8 cellular contexts compared by ENCODE assay signal in the genomic region with DNA sequence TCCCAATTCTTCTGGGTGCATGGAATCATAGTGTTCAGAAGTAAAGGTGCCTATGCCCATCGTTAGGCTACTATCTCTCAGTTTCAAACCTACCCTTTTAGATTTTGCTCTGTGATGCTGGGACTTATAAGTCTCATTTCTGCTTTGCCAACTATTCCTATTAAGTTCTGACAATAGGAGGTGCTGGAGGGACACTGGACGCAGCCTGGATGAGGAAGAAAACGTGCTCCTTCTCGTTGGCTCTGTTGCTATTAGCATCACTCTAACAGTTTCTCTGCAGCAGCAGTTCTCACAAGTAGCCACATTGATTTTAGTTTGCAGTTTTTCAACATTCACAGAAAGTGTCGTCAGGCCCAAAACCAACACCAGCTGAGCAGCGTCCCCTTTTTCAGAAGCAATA.
DNase-seq lines count a peak whose midpoint lies in the region; ATAC-seq and TF ChIP-seq lines count a peak whose summit lies in the region.

No MANE protein-coding gene starts in this region.

- peak; percentile 78 for TF ChIP-seq RAD21 in SK-N-SH (IDR thresholded peaks at IDR 0.05; ENCODE audit: low read length)

- H4K20me1 ChIP-seq in SK-N-SH (ENCODE audit: insufficient read depth) = no peaks in the 10 kb centered on the region

- no peak overlapping the region for H3K4me3 ChIP-seq in SK-N-SH (ENCODE audit: low read depth in 2 of 2, low read length in 1 of 2)
- H3K4me3 ChIP-seq in heart left ventricle = no peak overlapping the region
- H3K4me3 ChIP-seq in testis = no peak overlapping the region

- WGBS in SK-N-SH (ENCODE audit: low lambda C conversion rate) = 63% methylated on average over 6 of the region's 6 CpGs
- 36 to 46% (median 38%) methylated on average over 6 of the region's 6 CpGs for WGBS in heart left ventricle, 4 donors
- 34 to 43% methylated on average over 6 of the region's 6 CpGs for WGBS in testis, 2 donors

- H3K9ac ChIP-seq in SK-N-SH = no peak overlapping the region

- H3K27ac ChIP-seq in SK-N-SH (ENCODE audit: low read depth in 2 of 2, low read length in 1 of 2) (no peak overlapping the region; a peak in 1 of 4 replicates), heart left ventricle (no peak overlapping the region), testis (no peak overlapping the region)

- H3K27me3 ChIP-seq in SK-N-SH (ENCODE audit: insufficient read depth) (no peaks in the 10 kb centered on the region), heart left ventricle (no peaks in the 10 kb centered on the region), testis (no peaks in the 10 kb centered on the region)

- H3K36me3 ChIP-seq in SK-N-SH (replicated peaks in 1 of 2; ENCODE audit: control insufficient read depth in 1 of 2, insufficient read depth in 2 of 2, low read length in 1 of 2) (no peaks in the 10 kb centered on the region), heart left ventricle (no peaks in the 10 kb centered on the region), testis (ENCODE audit: low read depth, missing control alignments) (no peaks in the 10 kb centered on the region)

- no peaks in the 10 kb centered on the region for H3F3A ChIP-seq in SK-N-SH (replicated peaks; ENCODE audit: insufficient read depth)

- H3K4me2 ChIP-seq in SK-N-SH = no peak overlapping the region

- CTCF ChIA-PET in SK-N-SH (lab: Yijun Ruan, JAX) = interaction anchor here (0.7 to 10.6 kb wide), 6 partner anchors 9 to 192 kb away, joined by 3 to 108 read pairs (median 28); partner anchors contain the start of gene DNMBP

- H2AFZ ChIP-seq in SK-N-SH (ENCODE audit: low read depth) = peak overlapping the region; percentile 52

- H3K9me2 ChIP-seq in SK-N-SH = no peaks in the 10 kb centered on the region

- ATAC-seq in heart left ventricle = peak in 3 of 4 donors; percentile 62 to 75 (median 73)
- ATAC-seq in GM21528 (IDR thresholded peaks at IDR 0.05; ENCODE audit: low FRiP score, unreplicated experiment) = no peak
- ATAC-seq in HG02798 (IDR thresholded peaks at IDR 0.05; ENCODE audit: poor library complexity, unreplicated experiment) = no peak

- POLR2A ChIA-PET in SK-N-SH (lab: Yijun Ruan, JAX) = no interaction called here

- H3K9me3 ChIP-seq in SK-N-SH (no peaks in the 10 kb centered on the region), heart left ventricle (peaks cover 0 to 3% (median 0%) of the 10 kb centered on the region in 12 donors), testis (no peaks in the 10 kb centered on the region)

- TF ChIP-seq CTCF in SK-N-SH (IDR thresholded peaks at IDR 0.05) (peak; percentile 72), heart left ventricle (IDR thresholded peaks at IDR 0.05) (peak; percentile 5 to 67 (median 48)), testis (IDR thresholded peaks at IDR 0.05) (peak; percentile 36 to 47 (median 45))

- DNase-seq in DMS 273 (lab: John Stamatoyannopoulos, UW; ENCODE audit: unreplicated experiment) (peak; percentile 56), DMS 273 treated with DMSO at 0.1 percent for 48 hours (lab: John Stamatoyannopoulos, UW) (no peak), SK-N-SH (peak; percentile 50), heart left ventricle (peak in 1 of 5 donors; percentile 20), testis (peak; percentile 67)
- DNase-seq in activated CD4-positive, alpha-beta T cell treated with anti-CD3 and anti-CD28 coated beads for 1 hour = no peak

- intact Hi-C loops in heart left ventricle (cut with DNase I) (loop anchor here in 4 of 10 donors (2.0 to 10.0 kb wide), 4 partner anchors 50 to 192 kb away; no protein-coding TSS in a partner anchor), testis (cut with DNase I; ENCODE audit: low total_unique reads) (no loop called here)

- no peak for TF ChIP-seq POLR2A in heart left ventricle (IDR thresholded peaks at IDR 0.05)
- no peak for TF ChIP-seq POLR2A in testis (IDR thresholded peaks at IDR 0.05)

- H3K4me1 ChIP-seq in SK-N-SH (ENCODE audit: control insufficient read depth in 1 of 2, insufficient read depth in 2 of 2, low read depth in 1 of 2, low read length in 1 of 2) (no peaks in the 10 kb centered on the region), heart left ventricle (no peaks in the 10 kb centered on the region), testis (no peaks in the 10 kb centered on the region)

- no peak for TF ChIP-seq EP300 in SK-N-SH (IDR thresholded peaks at IDR 0.05; ENCODE audit: borderline replicate concordance in 1 of 2, low read depth in 1 of 2, low read length in 1 of 2)

- H3K79me2 ChIP-seq in SK-N-SH (ENCODE audit: insufficient read depth) = no peaks in the 10 kb centered on the region

TF ChIP-seq in SK-N-SH, 30 proteins besides CTCF, POLR2A, EP300 and RAD21:
- TF ChIP-seq, protein P1, sequence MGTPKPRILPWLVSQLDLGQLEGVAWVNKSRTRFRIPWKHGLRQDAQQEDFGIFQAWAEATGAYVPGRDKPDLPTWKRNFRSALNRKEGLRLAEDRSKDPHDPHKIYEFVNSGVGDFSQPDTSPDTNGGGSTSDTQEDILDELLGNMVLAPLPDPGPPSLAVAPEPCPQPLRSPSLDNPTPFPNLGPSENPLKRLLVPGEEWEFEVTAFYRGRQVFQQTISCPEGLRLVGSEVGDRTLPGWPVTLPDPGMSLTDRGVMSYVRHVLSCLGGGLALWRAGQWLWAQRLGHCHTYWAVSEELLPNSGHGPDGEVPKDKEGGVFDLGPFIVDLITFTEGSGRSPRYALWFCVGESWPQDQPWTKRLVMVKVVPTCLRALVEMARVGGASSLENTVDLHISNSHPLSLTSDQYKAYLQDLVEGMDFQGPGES (IDR thresholded peaks at IDR 0.05; ENCODE audit: low read depth, low read length) = no peak
- TF ChIP-seq ZBTB33 (IDR thresholded peaks at IDR 0.05; ENCODE audit: borderline replicate concordance, low read depth) = no peak
- TF ChIP-seq RCOR1 (IDR thresholded peaks at IDR 0.05; ENCODE audit: low read length) = 0 out of 2 replicates have a peak, but pooled peaks have one; percentile 19
- TF ChIP-seq SMC3 (IDR thresholded peaks at IDR 0.05; ENCODE audit: low read depth, low read length) = peak; percentile 50
- peak; percentile 10 for TF ChIP-seq CHD2 (IDR thresholded peaks at IDR 0.05; ENCODE audit: low read length, partially characterized antibody)
- no peak for TF ChIP-seq NRF1 (IDR thresholded peaks at IDR 0.05; ENCODE audit: low read depth, low read length)
- peak; percentile 41; the same call in 1 of the 2 replicates for TF ChIP-seq MAX (IDR thresholded peaks at IDR 0.05; ENCODE audit: low read depth)

Comparison
In these comparisons a context has a peak if more than half of its experiments do, and no peak if none do; other contexts are left out.
1. DNase-seq: peak in DMS 273 (single experiment), SK-N-SH (single experiment) and testis (single experiment); none in DMS 273 treated with DMSO at 0.1 percent for 48 hours (single experiment) and activated CD4-positive, alpha-beta T cell treated with anti-CD3 and anti-CD28 coated beads for 1 hour (single experiment).
2. ATAC-seq: peak in heart left ventricle (3 of 4); none in GM21528 (single experiment) and HG02798 (single experiment).
3. Peak in every context shown above with its lines, with median percentiles within 50 percentile points of each other: CTCF ChIP-seq.